In the genomic region with DNA sequence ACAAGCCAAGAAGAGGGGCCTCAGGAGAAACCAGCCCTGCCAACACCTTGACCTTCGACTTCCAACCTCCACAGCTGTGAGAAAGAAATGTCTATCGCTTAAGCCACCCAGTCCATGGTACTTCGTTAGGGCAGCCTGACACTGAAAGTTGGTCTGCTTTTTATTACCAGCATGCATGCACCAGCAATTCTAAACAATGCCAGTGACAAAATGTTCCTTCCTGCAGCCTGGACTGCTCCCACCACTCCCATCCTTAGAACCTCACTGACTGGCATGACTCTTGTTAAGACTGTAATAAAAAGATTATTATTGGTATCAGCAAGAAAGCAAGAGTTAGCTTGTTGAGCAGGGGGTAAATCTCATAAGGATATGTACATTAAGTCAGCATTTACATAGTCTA, we compare ENCODE assay signal across 28 cellular contexts.
"Had no signal": no experiment of that assay in that cellular context is flagged by ENCODE, and none has a peak within 500 bp of the region (broad histone marks: within the 10 kb centered on the region; RNA-seq: fewer than 3 reads in every experiment).

No MANE protein-coding gene starts in this region.

- H3K27ac ChIP-seq: coronary artery, dorsolateral prefrontal cortex, epithelial cell of prostate, esophagus squamous epithelium, heart right ventricle, hepatocyte, left ventricle myocardium inferior, lower lobe of right lung had no signal

- H3K9me3 Mint-ChIP-seq: immature natural killer cell, mesothelial cell of epicardium had no signal

- DNase-seq: dermis blood vessel endothelial cell; effector CD4-positive, alpha-beta T cell; effector memory CD4-positive, alpha-beta T cell; erythroblast; esophagus squamous epithelium; foreskin fibroblast; foreskin melanocyte; gastrocnemius medialis; glutamatergic neuron; head of caudate nucleus; heart right ventricle; hypothalamus; immature natural killer cell; islet precursor cell; kidney; kidney glomerular epithelial cell; left colon; left ventricle myocardium inferior; lower lobe of right lung; mesenchymal stem cell; mucosa of descending colon had no signal

- H3K36me3 Mint-ChIP-seq: immature natural killer cell, mesothelial cell of epicardium had no signal

- H3K4me3 ChIP-seq: coronary artery, dorsolateral prefrontal cortex, esophagus squamous epithelium, gastrocnemius medialis, heart right ventricle, hepatocyte, left ventricle myocardium inferior, lower lobe of right lung, mucosa of descending colon had no signal

- H3K4me3 Mint-ChIP-seq: immature natural killer cell, mesothelial cell of epicardium had no signal

- H3K9me3 ChIP-seq: esophagus squamous epithelium, gastrocnemius medialis, heart right ventricle, left ventricle myocardium inferior, lower lobe of right lung, mucosa of descending colon had no signal

- ATAC-seq: esophagus mucosa, left colon, left lobe of liver, lower lobe of right lung, mucosa of descending colon had no signal

- H3K27ac Mint-ChIP-seq: immature natural killer cell, mesothelial cell of epicardium had no signal

- H3K4me1 Mint-ChIP-seq: immature natural killer cell had no signal

- H3K27me3 ChIP-seq: dorsolateral prefrontal cortex, esophagus squamous epithelium, gastrocnemius medialis, heart right ventricle, hepatocyte had no signal

- H3K36me3 ChIP-seq: esophagus squamous epithelium, gastrocnemius medialis, heart right ventricle, left ventricle myocardium inferior, lower lobe of right lung had no signal

- H3K4me1 ChIP-seq: esophagus squamous epithelium, lower lobe of right lung had no signal
